ENCODE assay signal across 22 cellular contexts in the genomic region with DNA sequence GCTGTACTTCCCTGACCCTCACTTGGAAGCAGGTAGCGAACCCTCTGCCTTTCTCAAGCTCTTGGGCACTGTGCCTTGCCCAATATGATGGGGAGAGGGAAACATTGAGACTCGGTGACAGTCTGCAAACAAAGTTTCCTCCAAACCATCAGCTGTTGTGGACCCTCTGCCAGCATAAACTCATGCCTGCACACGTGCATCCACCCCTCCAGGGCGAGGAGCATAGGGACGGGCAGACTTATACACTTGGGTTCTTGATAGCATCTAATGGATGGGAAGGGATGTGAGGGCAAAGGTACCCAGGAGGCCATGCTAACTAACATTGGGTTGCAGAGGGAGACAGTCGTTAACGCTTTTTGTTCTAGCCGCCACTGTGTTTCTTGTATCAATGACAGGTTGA. TPM values are rescaled to one million over a fixed set of nuclear protein-coding genes. Genes with fewer than 3 reads are reported as not detected.
"Had no signal": no experiment of that assay in that cellular context is flagged by ENCODE, and none has a peak within 500 bp of the region (broad histone marks: within the 10 kb centered on the region; RNA-seq: fewer than 3 reads in every experiment).

No MANE protein-coding gene starts in this region.

- H3K9me3 ChIP-seq: MG63, SK-N-SH had no signal

- H3K36me3 ChIP-seq: MG63 had no signal

- DNase-seq: IMR-90, Karpas-422, KG1, MG63, NCI-H1092, NCI-H1105 treated with DMSO at 0.1 percent for 48 hours, NCI-H1417 treated with DMSO at 0.1 percent for 48 hours, NCI-H146, NCI-H1694 treated with DMSO at 0.1 percent for 48 hours, NCI-H1930, NCI-H2081, NCI-H2107, NCI-H2227 treated with DMSO at 0.1 percent for 48 hours, NCI-H524, NCI-H526 treated with DMSO at 0.1 percent for 48 hours, NCI-H774, RPMI8226, SHP77, SK-N-SH, SW 1271 had no signal

- H3K27me3 ChIP-seq: MG63 had no signal

- H3K4me2 ChIP-seq: SK-N-SH had no signal

- H3K9ac ChIP-seq: SK-N-SH had no signal

- H3K9me2 ChIP-seq: SK-N-SH had no signal

- ATAC-seq: HepG2 had no signal

- H3K4me3 ChIP-seq: MG63 had no signal

RNA-seq across cellular contexts. Expression of gene FREY1, which starts 29.9 kb away (rescaled TPM):
- total RNA-seq: IMR-90 had no signal

RNA-seq across cellular contexts. Expression of gene LARGE2, which starts 45.2 kb away (rescaled TPM):
- total RNA-seq: HT1080, IMR-90 had no signal
